In genomic region chr1:110034451-110035235, GRCh38 we compare ENCODE assay signal across 7 cellular contexts. TPM values are rescaled to one million over a fixed set of nuclear protein-coding genes. Genes with fewer than 3 reads are reported as not detected.
DNase-seq lines count a peak whose midpoint lies in the region; ATAC-seq, FAIRE-seq and TF ChIP-seq lines count a peak whose summit lies in the region.

Gene STRIP1 (plus strand): TSS chr1:110034624. CDS start chr1:110034638, 14 bp downstream.

- no peaks in the 10 kb centered on the region for H3K27me3 ChIP-seq in body of pancreas
- no peaks in the 10 kb centered on the region for H3K27me3 ChIP-seq in iPS DF 6.9 (ENCODE audit: control insufficient read depth, insufficient read depth, low read length)

- intact Hi-C loops in body of pancreas (cut with DNase I): no loop called here

- FAIRE-seq in TTC549 (lab: Jason Lieb, UNC): peak; percentile 79

- H3K27ac ChIP-seq in body of pancreas (peak within 1 kb of the TSS; percentile 52 to 88 (median 76)), iPS DF 6.9 (ENCODE audit: low read length) (no peak within 1 kb of the TSS)

- no peak for TF ChIP-seq CTCF in body of pancreas (IDR thresholded peaks at IDR 0.05)

- WGBS in body of pancreas, 2 donors: 1% methylated on average over 14 to 66 of the region's 66 CpGs
- WGBS in iPS DF 6.9 (ENCODE audit: insufficient coverage, insufficient read length): no CpG with 5 or more reads among the region's 66 CpGs

- H3K4me1 ChIP-seq in body of pancreas: peaks cover 16% of the 10 kb centered on the region
- no peaks in the 10 kb centered on the region; the same call in 1 of the 2 replicates for H3K4me1 ChIP-seq in iPS DF 6.9 (ENCODE audit: control insufficient read depth, insufficient read depth, low read length)

- H3K9me3 ChIP-seq in body of pancreas (no peaks in the 10 kb centered on the region), iPS DF 6.9 (ENCODE audit: control insufficient read depth, insufficient read depth, low read length) (no peaks in the 10 kb centered on the region)

- DNase-seq in NCI-H2107 treated with DMSO at 0.1 percent for 48 hours (lab: John Stamatoyannopoulos, UW; ENCODE audit: unreplicated experiment) (peak; percentile 99), body of pancreas (peak; percentile 93 to 96 (median 93)), iPS DF 6.9 (ENCODE audit: low read depth, low spot score) (peak; percentile 75), skeletal muscle cell (ENCODE audit: low read depth) (peak; percentile 88)

- TF ChIP-seq POLR2A in body of pancreas (IDR thresholded peaks at IDR 0.05): peak in 2 of 3 donors; percentile 63 to 72

- peak within 1 kb of the TSS; percentile 86 to 99 for H3K4me3 ChIP-seq in body of pancreas
- H3K4me3 ChIP-seq in iPS DF 6.9 (ENCODE audit: low read length): peak within 1 kb of the TSS; percentile 99
- peak within 1 kb of the TSS; percentile 89 for H3K4me3 ChIP-seq in skeletal muscle cell (ENCODE audit: low read depth, low read length)

- ATAC-seq in GM18519 (IDR thresholded peaks at IDR 0.05; ENCODE audit: low FRiP score, unreplicated experiment) (peak; percentile 82), HG03060 (IDR thresholded peaks at IDR 0.05; ENCODE audit: low read depth, unreplicated experiment) (peak; percentile 82), body of pancreas (peak; percentile 98)

- peaks cover 0 to 16% of the 10 kb centered on the region in 2 donors for H3K36me3 ChIP-seq in body of pancreas (replicated peaks in 1 of 2; ENCODE audit: insufficient read depth in 1 of 2, low read depth in 2 of 2)
- peaks cover 12% of the 10 kb centered on the region for H3K36me3 ChIP-seq in iPS DF 6.9 (ENCODE audit: control insufficient read depth, insufficient read depth, low read length)

RNA-seq across cellular contexts. Expression of gene STRIP1, which starts in this region (rescaled TPM):
- 10 to 100 TPM; 22.7 to 24.1 TPM for total RNA-seq in body of pancreas
